ENCODE assay signal across 9 cellular contexts in genomic region chr18:54558609-54559585, GRCh38. TPM values are rescaled to one million over a fixed set of nuclear protein-coding genes. Genes with fewer than 3 reads are reported as not detected.
DNase-seq lines count a peak whose midpoint lies in the region; ATAC-seq and TF ChIP-seq lines count a peak whose summit lies in the region.
"Had no signal": no experiment of that assay in that cellular context is flagged by ENCODE, and none has a peak within 500 bp of the region (broad histone marks: within the 10 kb centered on the region; RNA-seq: fewer than 3 reads in every experiment).

No MANE protein-coding gene starts in this region.

- no peaks in the 10 kb centered on the region for H3K36me3 ChIP-seq in neural progenitor cell
- H3K36me3 ChIP-seq: thoracic aorta had no signal

- no peaks in the 10 kb centered on the region for H3K27me3 ChIP-seq in neural progenitor cell

- H3K4me1 Mint-ChIP-seq in neural progenitor cell = no peaks in the 10 kb centered on the region

- no peaks in the 10 kb centered on the region for H3K9me3 ChIP-seq in neural progenitor cell (ENCODE audit: low read depth)
- H3K9me3 ChIP-seq: thoracic aorta had no signal

- TF ChIP-seq CTCF in AG10803 (conservative IDR thresholded peaks at IDR 0.05; ENCODE audit: low read length) (peak; percentile 76), cardiac fibroblast (IDR thresholded peaks at IDR 0.05; ENCODE audit: low read depth, low read length) (peak; percentile 75), neural progenitor cell (IDR thresholded peaks at IDR 0.05) (peak; percentile 65)

- no peak overlapping the region for H3K4me3 Mint-ChIP-seq in neural progenitor cell

- H4K20me1 ChIP-seq in neural progenitor cell (ENCODE audit: low read depth) = no peaks in the 10 kb centered on the region

- no peaks in the 10 kb centered on the region for H3K4me1 ChIP-seq in neural progenitor cell

- ATAC-seq in GM18511 (IDR thresholded peaks at IDR 0.05; ENCODE audit: unreplicated experiment) (peak; percentile 51), HG03442 (IDR thresholded peaks at IDR 0.05; ENCODE audit: unreplicated experiment) (no peak)

- DNase-seq in AG10803 (ENCODE audit: low read depth) (peak; percentile 10), M059J (ENCODE audit: low read depth) (peak; percentile 25), cardiac fibroblast (ENCODE audit: low read depth in 2 of 2) (peak; percentile 34 to 41), neural progenitor cell (ENCODE audit: low spot score) (peak; percentile 21), anterior cingulate cortex (lab: John Stamatoyannopoulos, UW) (no peak), GDM1 (lab: John Stamatoyannopoulos, UW) (no peak)

- H2AFZ ChIP-seq in neural progenitor cell (replicated peaks) = no peak overlapping the region

- H3F3A ChIP-seq in neural progenitor cell (ENCODE audit: low read depth) = no peaks in the 10 kb centered on the region

- H3K9ac ChIP-seq in neural progenitor cell = no peak overlapping the region

- H3K27ac ChIP-seq in neural progenitor cell = no peak overlapping the region
- H3K27ac ChIP-seq: thoracic aorta had no signal

- no peak overlapping the region for H3K27ac Mint-ChIP-seq in neural progenitor cell

- H3K79me2 ChIP-seq in neural progenitor cell (ENCODE audit: low read depth) = no peaks in the 10 kb centered on the region

- no peaks in the 10 kb centered on the region for H3K36me3 Mint-ChIP-seq in neural progenitor cell

- peaks cover 2% of the 10 kb centered on the region for H3K9me3 Mint-ChIP-seq in neural progenitor cell

- H3K4me3 ChIP-seq in AG10803 (ENCODE audit: low read length) = no peak overlapping the region
- no peak overlapping the region for H3K4me3 ChIP-seq in cardiac fibroblast (replicated peaks in 1 of 2; ENCODE audit: low read depth in 2 of 2, low read length in 2 of 2)
- no peak overlapping the region for H3K4me3 ChIP-seq in neural progenitor cell
- H3K4me3 ChIP-seq: thoracic aorta had no signal

- peaks cover 2% of the 10 kb centered on the region for H3K27me3 Mint-ChIP-seq in neural progenitor cell (ENCODE audit: insufficient read depth, low read depth)

- no peak overlapping the region for H3K4me2 ChIP-seq in neural progenitor cell

RNA-seq across cellular contexts. Expression of gene DYNAP, which starts 32.1 kb away (rescaled TPM):
- not detected in 2 replicates for total RNA-seq in M059J (2014; rRNA removed; shearing (Covaris generic))
- total RNA-seq in neural progenitor cell (ENCODE audit: low replicate concordance) = not detected in 2 replicates
- total RNA-seq: thoracic aorta had no signal

Comparison
In these comparisons a context has a peak if more than half of its experiments do, and no peak if none do; other contexts are left out.
1. DNase-seq: peak in AG10803 (single experiment), M059J (single experiment), cardiac fibroblast (2 of 2) and neural progenitor cell (single experiment); none in anterior cingulate cortex (0 of 58) and GDM1 (single experiment).
2. Peak in every context shown above with its lines, with median percentiles within 50 percentile points of each other: CTCF ChIP-seq.